Comparison of ENCODE assay signal across 8 cellular contexts in genomic region chr1:184805667-184806295, GRCh38. TPM values are rescaled to one million over a fixed set of nuclear protein-coding genes. Genes with fewer than 3 reads are reported as not detected.
DNase-seq lines count a peak whose midpoint lies in the region; ATAC-seq and TF ChIP-seq lines count a peak whose summit lies in the region.

No MANE protein-coding gene starts in this region.

- H3K27me3 ChIP-seq in BJ (ENCODE audit: control insufficient read depth, insufficient read depth, low read length), result no peaks in the 10 kb centered on the region
- H3K27me3 ChIP-seq in right lobe of liver, result no peaks in the 10 kb centered on the region

- peaks cover 0 to 20% (median 3%) of the 10 kb centered on the region in 4 donors for H3K4me1 ChIP-seq in right lobe of liver

- intact Hi-C loops in activated CD4-positive, alpha-beta T cell treated with anti-CD3 and anti-CD28 coated beads, Interleukin-2, amount 10 ng/mL, durations not matched to agents 24 days and 14 days (cut with micrococcal nuclease), result loop anchor here (1.0 to 5.0 kb wide), 6 partner anchors 62 to 875 kb away; partner anchors contain the start of gene RNF2
- intact Hi-C loops in right lobe of liver (cut with DNase I), result loop anchor here in 1 of 2 donors (5.0 kb wide), 1 partner anchor 177 kb away; no protein-coding TSS in a partner anchor

- CTCF ChIA-PET in BJ (lab: Yijun Ruan, JAX), result interaction anchor here (0.6 to 6.4 kb wide), 32 partner anchors 9 to 875 kb away, joined by 3 to 300 read pairs (median 4); partner anchors contain the start of gene NIBAN1

- TF ChIP-seq CTCF in BJ (IDR thresholded peaks at IDR 0.05; ENCODE audit: insufficient read depth, low read depth, low read length) (peak; percentile 90), coronary artery (IDR thresholded peaks at IDR 0.05) (peak; percentile 86), right lobe of liver (IDR thresholded peaks at IDR 0.05) (peak; percentile 91 to 96 (median 94))

- H3K36me3 Mint-ChIP-seq in activated CD4-positive, alpha-beta T cell treated with anti-CD3 and anti-CD28 coated beads, Interleukin-2, amount 10 ng/mL, durations not matched to agents 24 days and 14 days (ENCODE audit: low read depth), result peaks cover 21% of the 10 kb centered on the region

- WGBS in right lobe of liver (ENCODE audit: insufficient coverage, low coverage, low lambda C conversion rate, missing lambda C conversion rate), result 6% methylated on average over 10 of the region's 13 CpGs

- no peaks in the 10 kb centered on the region for H3K9me3 Mint-ChIP-seq in activated CD4-positive, alpha-beta T cell treated with anti-CD3 and anti-CD28 coated beads, Interleukin-2, amount 10 ng/mL, durations not matched to agents 24 days and 14 days

- no peak overlapping the region for H3K4me3 ChIP-seq in BJ (ENCODE audit: low read depth, low read length)
- H3K4me3 ChIP-seq in coronary artery, result no peak overlapping the region
- H3K4me3 ChIP-seq in right lobe of liver, result no peak overlapping the region

- DNase-seq in BJ (ENCODE audit: low read depth), result no peak
- DNase-seq in NCI-H510A treated with DMSO at 0.1 percent for 48 hours (lab: John Stamatoyannopoulos, UW), result peak; percentile 88
- DNase-seq in activated CD4-positive, alpha-beta T cell treated with anti-CD3 and anti-CD28 coated beads, Interleukin-2, amount 10 ng/mL, durations not matched to agents 24 days and 14 days, result peak; percentile 94
- DNase-seq in coronary artery (ENCODE audit: low spot score), result peak; percentile 90
- DNase-seq in right lobe of liver, result peak; percentile 87 to 90 (median 89)
- peak; percentile 70 to 81 for DNase-seq in stimulated activated CD4-positive, alpha-beta T cell treated with anti-CD3 and anti-CD28 coated beads, Interleukin-4, amount 100 ng/mL, for 4 hours

- TF ChIP-seq POLR2A in right lobe of liver (IDR thresholded peaks at IDR 0.05), result no peak

- no peaks in the 10 kb centered on the region for H3K27me3 Mint-ChIP-seq in activated CD4-positive, alpha-beta T cell treated with anti-CD3 and anti-CD28 coated beads, Interleukin-2, amount 10 ng/mL, durations not matched to agents 24 days and 14 days

- H3K4me1 Mint-ChIP-seq in activated CD4-positive, alpha-beta T cell treated with anti-CD3 and anti-CD28 coated beads, Interleukin-2, amount 10 ng/mL, durations not matched to agents 24 days and 14 days, result peaks cover 3% of the 10 kb centered on the region

- ATAC-seq in GM19324 (IDR thresholded peaks at IDR 0.05; ENCODE audit: low FRiP score, unreplicated experiment), result peak; percentile 77
- peak; percentile 80 for ATAC-seq in HG03439 (IDR thresholded peaks at IDR 0.05; ENCODE audit: unreplicated experiment)
- ATAC-seq in right lobe of liver, result peak; percentile 82 to 95 (median 90)

- POLR2A ChIA-PET in BJ (lab: Charles Lee), result no interaction called here

- H3K27ac ChIP-seq in coronary artery (peak overlapping the region; percentile 21 to 71), right lobe of liver (no peak overlapping the region)

- no peak overlapping the region for H3K27ac Mint-ChIP-seq in activated CD4-positive, alpha-beta T cell treated with anti-CD3 and anti-CD28 coated beads, Interleukin-2, amount 10 ng/mL, durations not matched to agents 24 days and 14 days

- no peaks in the 10 kb centered on the region for H3K9me3 ChIP-seq in right lobe of liver

- H3K36me3 ChIP-seq in BJ (ENCODE audit: control insufficient read depth, insufficient read depth, low read length) (no peaks in the 10 kb centered on the region), right lobe of liver (no peaks in the 10 kb centered on the region)

- H3K4me3 Mint-ChIP-seq in activated CD4-positive, alpha-beta T cell treated with anti-CD3 and anti-CD28 coated beads, Interleukin-2, amount 10 ng/mL, durations not matched to agents 24 days and 14 days, result no peak overlapping the region

RNA-seq across cellular contexts. Expression of gene EDEM3, which starts 51.1 kb away (rescaled TPM):
- polyA plus RNA-seq in BJ (2011; rRNA removed), result 10.4 and 20.5 TPM in 2 replicates
- 17.3 and 20.7 TPM in 2 replicates for polyA minus RNA-seq in BJ (2011; rRNA and poly(A)+ RNA removed)
- total RNA-seq in activated CD4-positive, alpha-beta T cell treated with anti-CD3 and anti-CD28 coated beads, Interleukin-2, amount 10 ng/mL, durations not matched to agents 24 days and 14 days, result 23.6 and 28.3 TPM in 2 replicates
- 10 to 100 TPM; 18.5 to 36.4 (median 31.0) TPM for total RNA-seq in right lobe of liver

Comparison
In these comparisons a context has a peak if more than half of its experiments do, and no peak if none do; other contexts are left out.
1. H3K27ac ChIP-seq: peak in coronary artery (2 of 2); none in right lobe of liver (0 of 3).
2. Peak in every context shown above with its lines, with median percentiles within 50 percentile points of each other: CTCF ChIP-seq and ATAC-seq.